Comparison of ENCODE assay signal across 17 cellular contexts in genomic region chr3:154217663-154218062, GRCh38.
"Had no signal": no experiment of that assay in that cellular context is flagged by ENCODE, and none has a peak within 500 bp of the region (broad histone marks: within the 10 kb centered on the region; RNA-seq: fewer than 3 reads in every experiment).

No MANE protein-coding gene starts in this region.

- H3K4me1 ChIP-seq: gastroesophageal sphincter, heart left ventricle had no signal

- H3K36me3 ChIP-seq: vagina had no signal

- H3K4me3 ChIP-seq: gastroesophageal sphincter, heart left ventricle, testis, vagina had no signal

- H3K9me3 ChIP-seq: gastroesophageal sphincter, testis, vagina had no signal

- DNase-seq: activated CD4-positive, alpha-beta T cell treated with anti-CD3 and anti-CD28 coated beads, Interleukin-2, amount 50 U/mL, for 4 hours; activated naive CD4-positive, alpha-beta T cell treated with anti-CD3 and anti-CD28 coated beads for 36 hours; activated naive CD8-positive, alpha-beta T cell treated with anti-CD3 and anti-CD28 coated beads, Interleukin-2, amount 10 ng/mL, durations not matched to agents 7 days and 5 days; activated T-cell treated with anti-CD3 and anti-CD28 coated beads, Interleukin-2, amount 50 U/mL, for 48 hours; amygdala; cortex of kidney; heart left ventricle; islet precursor cell; left cardiac atrium; stimulated activated CD4-positive, alpha-beta T cell treated with anti-CD3 and anti-CD28 coated beads, Interleukin-4, amount 100 ng/mL, for 1 hour; stimulated activated naive CD4-positive, alpha-beta T cell; testis; trophoblast cell had no signal

- H3K4me3 Mint-ChIP-seq: activated naive CD4-positive, alpha-beta T cell treated with anti-CD3 and anti-CD28 coated beads for 36 hours; activated naive CD8-positive, alpha-beta T cell treated with anti-CD3 and anti-CD28 coated beads, Interleukin-2, amount 10 ng/mL, durations not matched to agents 7 days and 5 days; WTC11 had no signal

- ATAC-seq: gastroesophageal sphincter, heart left ventricle, left cardiac atrium, WTC11 had no signal

- H3K27me3 ChIP-seq: gastroesophageal sphincter, heart left ventricle, testis, vagina had no signal

- H3K4me1 Mint-ChIP-seq: activated naive CD8-positive, alpha-beta T cell treated with anti-CD3 and anti-CD28 coated beads, Interleukin-2, amount 10 ng/mL, durations not matched to agents 7 days and 5 days; WTC11 had no signal

- H3K9me3 Mint-ChIP-seq: activated naive CD4-positive, alpha-beta T cell treated with anti-CD3 and anti-CD28 coated beads for 36 hours; activated naive CD8-positive, alpha-beta T cell treated with anti-CD3 and anti-CD28 coated beads, Interleukin-2, amount 10 ng/mL, durations not matched to agents 7 days and 5 days had no signal

- H3K36me3 Mint-ChIP-seq: activated naive CD8-positive, alpha-beta T cell treated with anti-CD3 and anti-CD28 coated beads, Interleukin-2, amount 10 ng/mL, durations not matched to agents 7 days and 5 days had no signal

- H3K27ac Mint-ChIP-seq: activated naive CD4-positive, alpha-beta T cell treated with anti-CD3 and anti-CD28 coated beads for 36 hours; activated naive CD8-positive, alpha-beta T cell treated with anti-CD3 and anti-CD28 coated beads, Interleukin-2, amount 10 ng/mL, durations not matched to agents 7 days and 5 days; WTC11 had no signal

- H3K27ac ChIP-seq: epithelial cell of prostate, gastroesophageal sphincter, heart left ventricle, vagina had no signal
